ENCODE assay signal across 8 cellular contexts in the genomic region with DNA sequence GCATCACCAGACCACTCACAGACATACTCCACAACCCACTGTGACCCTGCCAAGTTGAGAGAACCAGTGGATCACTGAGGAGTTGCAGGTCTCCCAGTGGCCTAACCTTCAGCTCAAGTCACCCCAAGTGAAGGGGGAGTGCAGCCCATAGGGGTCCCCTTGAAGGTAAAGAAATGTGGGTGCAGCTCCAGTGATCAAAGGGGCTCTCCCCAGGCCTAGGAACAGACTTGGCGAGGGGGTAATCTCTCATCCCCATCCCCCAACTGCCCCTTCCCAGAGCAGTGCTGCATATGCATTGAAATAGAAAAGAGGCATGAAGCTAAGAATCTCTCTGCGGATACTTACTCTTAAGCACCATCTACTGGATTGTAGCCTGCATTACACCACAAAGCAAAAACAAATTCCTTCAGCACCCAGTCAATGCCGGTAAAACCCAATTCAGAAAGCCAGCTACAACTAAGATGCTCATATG. TPM values are rescaled to one million over a fixed set of nuclear protein-coding genes. Genes with fewer than 3 reads are reported as not detected.
DNase-seq lines count a peak whose midpoint lies in the region; ATAC-seq and TF ChIP-seq lines count a peak whose summit lies in the region.

No MANE protein-coding gene starts in this region.

- no peak for ATAC-seq in left cardiac atrium
- peak; percentile 65 for ATAC-seq in HG02884 (IDR thresholded peaks at IDR 0.05; ENCODE audit: unreplicated experiment)
- ATAC-seq in HG03196 (IDR thresholded peaks at IDR 0.05; ENCODE audit: unreplicated experiment), result no peak

- no peaks in the 10 kb centered on the region for H3K36me3 ChIP-seq in Peyer's patch

- TF ChIP-seq POLR2A in Peyer's patch (IDR thresholded peaks at IDR 0.05), result no peak

- no peaks in the 10 kb centered on the region for H3K9me3 ChIP-seq in Peyer's patch

- no peak overlapping the region for H3K27ac ChIP-seq in Peyer's patch

- H3K4me3 ChIP-seq in Peyer's patch (no peak overlapping the region), fibroblast of mammary gland (ENCODE audit: control insufficient read depth, low read depth, low read length) (no peak overlapping the region)

- peak in 4 of 6 experiments; percentile 28 to 49 (median 35) for TF ChIP-seq CTCF in Peyer's patch (IDR thresholded peaks at IDR 0.05)
- peak; percentile 53 for TF ChIP-seq CTCF in fibroblast of mammary gland (conservative IDR thresholded peaks at IDR 0.05; ENCODE audit: control insufficient read depth, insufficient read depth, low read depth, low read length)

- peak; percentile 31 for DNase-seq in cardiac septum (ENCODE audit: low spot score)
- DNase-seq in left cardiac atrium, result no peak
- no peak for DNase-seq in Peyer's patch
- DNase-seq in fibroblast of mammary gland (ENCODE audit: low read depth), result peak; percentile 22
- DNase-seq in renal cortical epithelial cell (ENCODE audit: low read depth), result peak; percentile 13
- no peak for DNase-seq in SIG-M5 (lab: John Stamatoyannopoulos, UW)

- no peaks in the 10 kb centered on the region for H3K27me3 ChIP-seq in Peyer's patch

- no peaks in the 10 kb centered on the region for H3K4me1 ChIP-seq in Peyer's patch

- intact Hi-C loops in cardiac septum (cut with DNase I) (loop anchor here (5.0 kb wide), 1 partner anchor 177 kb away; no protein-coding TSS in a partner anchor), left cardiac atrium (cut with DNase I) (loop anchor here in 1 of 2 donors (10.0 kb wide), 1 partner anchor 170 kb away; no protein-coding TSS in a partner anchor)

RNA-seq across cellular contexts. Expression of a gene that starts 27.0 kb away (rescaled TPM):
- total RNA-seq in cardiac septum (3.7 TPM), left cardiac atrium (1 to 10 TPM; 2.8 to 3.7 TPM), Peyer's patch (under 1 TPM in 2 of 4 donors, not detected in 2; 0.35 to 0.80 TPM), renal cortical epithelial cell (1.0 and 3.3 TPM in 2 replicates)

Comparison
In these comparisons a context has a peak if more than half of its experiments do, and no peak if none do; other contexts are left out.
1. DNase-seq: peak in cardiac septum (single experiment), fibroblast of mammary gland (single experiment) and renal cortical epithelial cell (single experiment); none in left cardiac atrium (single experiment), Peyer's patch (0 of 3) and SIG-M5 (single experiment).